ENCODE assay signal across 9 cellular contexts in the genomic region with DNA sequence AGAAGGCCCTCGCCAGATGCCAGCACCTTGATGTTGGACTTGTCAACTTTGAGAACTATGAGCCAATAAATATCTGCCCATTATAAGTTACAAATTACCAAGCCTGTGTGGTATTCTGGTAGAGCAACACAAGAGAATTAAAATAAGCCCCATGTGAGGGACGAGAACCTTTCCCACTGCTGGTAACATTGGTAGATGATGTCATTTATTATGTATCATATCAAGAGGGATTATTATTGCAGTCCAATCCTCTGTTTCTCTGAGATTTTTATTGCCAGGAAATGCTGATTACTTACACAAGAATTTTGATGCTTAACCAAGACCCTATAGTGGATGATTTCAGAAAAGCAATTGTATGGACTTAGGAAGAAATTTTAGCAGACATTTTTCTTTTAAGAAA. TPM values are rescaled to one million over a fixed set of nuclear protein-coding genes. Genes with fewer than 3 reads are reported as not detected.
"Had no signal": no experiment of that assay in that cellular context is flagged by ENCODE, and none has a peak within 500 bp of the region (broad histone marks: within the 10 kb centered on the region; RNA-seq: fewer than 3 reads in every experiment).

No MANE protein-coding gene starts in this region.

- H3K27ac ChIP-seq: KMS-11 had no signal

- H3K9ac ChIP-seq: KMS-11 had no signal

- H2AFZ ChIP-seq: GM23338 had no signal

- DNase-seq: H9, HCEC 1CT, HFFc6, Karpas-422, KBM-7 had no signal

- H3K4me3 ChIP-seq: GM23338 had no signal

- H3K4me2 ChIP-seq: GM23338, KMS-11 had no signal

- ATAC-seq: GM23338 had no signal

RNA-seq across cellular contexts. Expression of a gene that starts 40.3 kb away (rescaled TPM):
- total RNA-seq: HFFc6, HT-29 had no signal
- polyA plus RNA-seq: IgD-negative memory B cell had no signal
